ENCODE assay signal across 8 cellular contexts in genomic region chr17:20851630-20852540, GRCh38.
A peak's percentile ranks its signal among the peaks of the same experiment; 100 is the strongest.
DNase-seq lines count a peak whose midpoint lies in the region; ATAC-seq and TF ChIP-seq lines count a peak whose summit lies in the region.
"Not testable (repeated sequence)": the region's sequence is repeated elsewhere in the genome, so short reads cannot be mapped to it uniquely, and the experiment has no call there.

No MANE protein-coding gene starts in this region.

- H3K36me3 Mint-ChIP-seq in T-helper 2 cell treated with Interferon-gamma antibody and Interleukin-4, amounts not matched to agents 5 μg/mL and 100 μg/mL, for 36 hours (ENCODE audit: low read depth), result not testable (repeated sequence)

- intact Hi-C loops in lower lobe of right lung (cut with DNase I); uterus (cut with DNase I; ENCODE audit: low total_unique reads): not testable (repeated sequence)
- intact Hi-C loops in psoas muscle (cut with DNase I), result loop anchor here in 1 of 2 donors (10.0 kb wide), 1 partner anchor 627 kb away; no protein-coding TSS in a partner anchor

- not testable (repeated sequence) for H3K27ac ChIP-seq in lower lobe of right lung, psoas muscle
- H3K27ac ChIP-seq in uterus, result peak overlapping the region in 1 of 2 donors; percentile 47

- TF ChIP-seq CTCF in astrocyte of the cerebellum (IDR thresholded peaks at IDR 0.05; ENCODE audit: low read depth, low read length, missing control alignments); fibroblast of mammary gland (conservative IDR thresholded peaks at IDR 0.05; ENCODE audit: control insufficient read depth, insufficient read depth, low read depth, low read length); lower lobe of right lung (IDR thresholded peaks at IDR 0.05); psoas muscle (IDR thresholded peaks at IDR 0.05); uterus (IDR thresholded peaks at IDR 0.05): not testable (repeated sequence)

- DNase-seq in Daoy (ENCODE audit: low read depth) (peak; percentile 58), NCI-H1694 (lab: John Stamatoyannopoulos, UW) (peak; percentile 37), astrocyte of the cerebellum (ENCODE audit: low read depth) (peak; percentile 15), fibroblast of mammary gland (ENCODE audit: low read depth) (peak; percentile 38), uterus (peak; percentile 28 to 58)
- DNase-seq in T-helper 2 cell treated with Interferon-gamma antibody and Interleukin-4, amounts not matched to agents 5 μg/mL and 100 μg/mL, for 36 hours (ENCODE audit: low spot score); lower lobe of right lung; psoas muscle: not testable (repeated sequence)

- H3K9me3 ChIP-seq in lower lobe of right lung, psoas muscle, uterus: not testable (repeated sequence)

- H3K4me3 Mint-ChIP-seq in T-helper 2 cell treated with Interferon-gamma antibody and Interleukin-4, amounts not matched to agents 5 μg/mL and 100 μg/mL, for 36 hours, result peak overlapping the region; percentile 83

- H3K27me3 ChIP-seq in lower lobe of right lung (ENCODE audit: low read depth) (peaks cover 47% of the 10 kb centered on the region), psoas muscle (ENCODE audit: insufficient read depth in 3 of 3, low read length in 2 of 3) (peaks cover 0 to 31% (median 2%) of the 10 kb centered on the region in 3 donors), uterus (peaks cover 0 to 14% of the 10 kb centered on the region in 2 donors)

- H3K27ac Mint-ChIP-seq in T-helper 2 cell treated with Interferon-gamma antibody and Interleukin-4, amounts not matched to agents 5 μg/mL and 100 μg/mL, for 36 hours, result not testable (repeated sequence)

- H3K4me1 ChIP-seq in lower lobe of right lung, psoas muscle, uterus: not testable (repeated sequence)

- TF ChIP-seq POLR2A in uterus (IDR thresholded peaks at IDR 0.05), result not testable (repeated sequence)

- not testable (repeated sequence) for ATAC-seq in lower lobe of right lung
- peak in 1 of 4 donors; percentile 65 for ATAC-seq in psoas muscle

- H3K4me1 Mint-ChIP-seq in T-helper 2 cell treated with Interferon-gamma antibody and Interleukin-4, amounts not matched to agents 5 μg/mL and 100 μg/mL, for 36 hours (ENCODE audit: low read depth), result not testable (repeated sequence)

- H3K4me3 ChIP-seq in astrocyte of the cerebellum (ENCODE audit: low read depth, low read length) (peak overlapping the region; percentile 24), lower lobe of right lung (peak overlapping the region; percentile 4), psoas muscle (peak overlapping the region; percentile 57), uterus (peak overlapping the region in 1 of 2 donors; percentile 30)
- H3K4me3 ChIP-seq in fibroblast of mammary gland (ENCODE audit: control insufficient read depth, low read depth, low read length), result not testable (repeated sequence)

- peaks cover 40% of the 10 kb centered on the region for H3K27me3 Mint-ChIP-seq in T-helper 2 cell treated with Interferon-gamma antibody and Interleukin-4, amounts not matched to agents 5 μg/mL and 100 μg/mL, for 36 hours (ENCODE audit: low read depth)

- in situ Hi-C loops in astrocyte of the cerebellum (cut with HindIII; ENCODE audit: low sequenced_read_pairs), result not testable (repeated sequence)

- H3K9me3 Mint-ChIP-seq in T-helper 2 cell treated with Interferon-gamma antibody and Interleukin-4, amounts not matched to agents 5 μg/mL and 100 μg/mL, for 36 hours, result not testable (repeated sequence)

- not testable (repeated sequence) for H3K36me3 ChIP-seq in lower lobe of right lung; psoas muscle (ENCODE audit: insufficient read depth in 1 of 2, low read depth in 1 of 2); uterus

- WGBS in psoas muscle, 3 donors, result 3 to 5% (median 3%) methylated on average over 30 to 32 of the region's 32 CpGs
